ENCODE assay signal across 8 cellular contexts in genomic region chr1:229272164-229273158, GRCh38. TPM values are rescaled to one million over a fixed set of nuclear protein-coding genes. Genes with fewer than 3 reads are reported as not detected.
DNase-seq lines count a peak whose midpoint lies in the region; ATAC-seq and TF ChIP-seq lines count a peak whose summit lies in the region.

No MANE protein-coding gene starts in this region.

- no peaks in the 10 kb centered on the region for H3K36me3 ChIP-seq in left ventricle myocardium inferior
- H3K36me3 ChIP-seq in testis (ENCODE audit: low read depth, missing control alignments): no peaks in the 10 kb centered on the region

- peaks cover 2% of the 10 kb centered on the region for H3K9me3 Mint-ChIP-seq in activated CD8-positive, alpha-beta T cell treated with anti-CD3 and anti-CD28 coated beads for 36 hours
- H3K9me3 Mint-ChIP-seq in immature natural killer cell: no peaks in the 10 kb centered on the region

- H3K9me3 ChIP-seq in left ventricle myocardium inferior (replicated peaks): peaks cover 3% of the 10 kb centered on the region
- no peaks in the 10 kb centered on the region for H3K9me3 ChIP-seq in testis

- ATAC-seq in Right ventricle myocardium inferior: no peak
- ATAC-seq in activated CD8-positive, alpha-beta T cell treated with anti-CD3 and anti-CD28 coated beads for 36 hours: no peak
- no peak for ATAC-seq in HG03342 (IDR thresholded peaks at IDR 0.05; ENCODE audit: unreplicated experiment)
- ATAC-seq in GM18858 (IDR thresholded peaks at IDR 0.05; ENCODE audit: unreplicated experiment): no peak

- H3K27ac ChIP-seq in left ventricle myocardium inferior (replicated peaks): peak overlapping the region; percentile 92
- peak overlapping the region in 1 of 2 donors; percentile 80 for H3K27ac ChIP-seq in testis

- H3K4me3 Mint-ChIP-seq in activated CD8-positive, alpha-beta T cell treated with anti-CD3 and anti-CD28 coated beads for 36 hours: peak overlapping the region; percentile 88
- H3K4me3 Mint-ChIP-seq in immature natural killer cell: peak overlapping the region; percentile 87 to 96 (median 93)

- H3K4me1 ChIP-seq in left ventricle myocardium inferior (peaks cover 67% of the 10 kb centered on the region), testis (peaks cover 21% of the 10 kb centered on the region)

- H3K4me3 ChIP-seq in left ventricle myocardium inferior (peak overlapping the region; percentile 82), testis (peak overlapping the region; percentile 71 to 82)

- peaks cover 2% of the 10 kb centered on the region for H3K36me3 Mint-ChIP-seq in activated CD8-positive, alpha-beta T cell treated with anti-CD3 and anti-CD28 coated beads for 36 hours (ENCODE audit: low read depth)
- H3K36me3 Mint-ChIP-seq in immature natural killer cell: no peaks in the 10 kb centered on the region

- POLR2A ChIA-PET in activated CD8-positive, alpha-beta T cell treated with anti-CD3 and anti-CD28 coated beads for 36 hours (lab: Charles Lee): no interaction called here

- no peaks in the 10 kb centered on the region for H3K27me3 Mint-ChIP-seq in activated CD8-positive, alpha-beta T cell treated with anti-CD3 and anti-CD28 coated beads for 36 hours
- H3K27me3 Mint-ChIP-seq in immature natural killer cell (ENCODE audit: low read depth in 3 of 3): peaks cover 3 to 10% (median 5%) of the 10 kb centered on the region in 3 donors

- no peak for DNase-seq in left ventricle myocardium inferior
- no peak for DNase-seq in Right ventricle myocardium inferior (ENCODE audit: missing footprints)
- DNase-seq in activated CD8-positive, alpha-beta T cell treated with anti-CD3 and anti-CD28 coated beads for 36 hours: no peak
- no peak for DNase-seq in immature natural killer cell
- DNase-seq in testis: no peak
- no peak for DNase-seq in HUDEP-2 (lab: John Stamatoyannopoulos, UW; ENCODE audit: unreplicated experiment in 76 of 76)

- 41 to 48% methylated on average over 11 of the region's 11 CpGs for WGBS in testis, 2 donors

- CTCF ChIA-PET in activated CD8-positive, alpha-beta T cell treated with anti-CD3 and anti-CD28 coated beads for 36 hours (lab: Charles Lee): interaction anchor here (0.9 to 2.9 kb wide), 2 partner anchors 14 kb away, joined by 3 to 12 read pairs; no protein-coding TSS in a partner anchor

- H3K27me3 ChIP-seq in left ventricle myocardium inferior (ENCODE audit: low read depth): no peaks in the 10 kb centered on the region
- no peaks in the 10 kb centered on the region for H3K27me3 ChIP-seq in testis

- peak overlapping the region; percentile 78 for H3K27ac Mint-ChIP-seq in activated CD8-positive, alpha-beta T cell treated with anti-CD3 and anti-CD28 coated beads for 36 hours
- peak overlapping the region in 5 of 6 donors; percentile 13 to 82 (median 72) for H3K27ac Mint-ChIP-seq in immature natural killer cell

- intact Hi-C loops in left ventricle myocardium inferior (cut with micrococcal nuclease): no loop called here
- intact Hi-C loops in Right ventricle myocardium inferior (cut with DNase I): loop anchor here (5.0 kb wide), 1 partner anchor 70 kb away; the partner anchor contains the start of gene CCSAP
- intact Hi-C loops in activated CD8-positive, alpha-beta T cell treated with anti-CD3 and anti-CD28 coated beads for 36 hours (cut with micrococcal nuclease): loop anchor here (10.0 kb wide), 1 partner anchor 72 kb away; the partner anchor contains the start of gene CCSAP
- intact Hi-C loops in testis (cut with DNase I; ENCODE audit: low total_unique reads): no loop called here

- H3K4me1 Mint-ChIP-seq in activated CD8-positive, alpha-beta T cell treated with anti-CD3 and anti-CD28 coated beads for 36 hours (ENCODE audit: low read depth): peaks cover 26% of the 10 kb centered on the region
- peaks cover 42 to 47% of the 10 kb centered on the region in 2 donors for H3K4me1 Mint-ChIP-seq in immature natural killer cell

- TF ChIP-seq CTCF in left ventricle myocardium inferior (IDR thresholded peaks at IDR 0.05; ENCODE audit: borderline replicate concordance): no peak
- TF ChIP-seq CTCF in activated CD8-positive, alpha-beta T cell treated with anti-CD3 and anti-CD28 coated beads for 36 hours (IDR thresholded peaks at IDR 0.05): no peak
- TF ChIP-seq CTCF in testis (IDR thresholded peaks at IDR 0.05): no peak

- TF ChIP-seq POLR2A in testis (IDR thresholded peaks at IDR 0.05): no peak

RNA-seq across cellular contexts. Expression of gene RAB4A, which starts 1.6 kb away (rescaled TPM):
- total RNA-seq in left ventricle myocardium inferior (132 TPM), Right ventricle myocardium inferior (131 TPM), testis (10 to 100 TPM; 27.2 to 30.2 TPM)
- total RNA-seq in activated CD8-positive, alpha-beta T cell treated with anti-CD3 and anti-CD28 coated beads for 36 hours: 10 to 100 TPM; 27.2 to 30.6 TPM
- polyA plus RNA-seq in immature natural killer cell (10 to 100 TPM; 21.7 to 30.1 (median 22.3) TPM), testis (ENCODE audit: insufficient read depth, low read depth, low replicate concordance) (55.1 TPM)

Comparison
In these comparisons a context has a peak if more than half of its experiments do, and no peak if none do; other contexts are left out.
1. intact Hi-C loops: an anchor here in Right ventricle myocardium inferior (5.0 kb wide) and activated CD8-positive, alpha-beta T cell treated with anti-CD3 and anti-CD28 coated beads for 36 hours (10.0 kb wide); none called in left ventricle myocardium inferior and testis.